Comparison of ENCODE assay signal across 8 cellular contexts in the genomic region with DNA sequence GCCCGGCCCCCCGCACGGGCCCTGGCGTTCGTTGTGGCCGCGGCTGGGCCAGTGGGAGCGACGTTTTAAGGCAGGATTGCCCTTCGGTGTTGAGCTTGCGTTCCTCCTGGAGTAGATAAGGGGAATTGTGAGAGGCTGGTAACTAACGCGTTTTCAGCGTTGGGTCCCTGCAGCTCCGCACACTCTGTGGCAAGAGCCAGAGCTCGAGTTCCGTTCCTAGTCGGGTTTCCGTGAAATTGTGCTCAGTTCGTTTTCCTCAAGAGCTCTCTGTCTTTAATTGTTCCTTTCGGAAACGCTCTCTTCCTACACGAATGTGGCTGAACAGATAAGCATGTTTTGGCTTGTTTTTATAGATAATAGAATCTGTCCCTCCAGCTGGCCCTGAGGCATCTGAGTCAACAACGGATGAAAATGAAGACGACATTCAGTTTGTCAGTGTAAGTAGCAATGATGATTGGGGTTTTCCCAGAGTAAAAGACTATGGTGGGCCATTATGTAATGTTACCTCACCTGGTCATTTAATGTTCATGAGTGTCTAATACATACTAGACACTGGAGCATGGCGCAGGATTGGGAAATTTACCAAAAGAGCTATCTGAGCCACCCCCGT. TPM values are rescaled to one million over a fixed set of nuclear protein-coding genes. Genes with fewer than 3 reads are reported as not detected.
DNase-seq lines count a peak whose midpoint lies in the region; ATAC-seq and TF ChIP-seq lines count a peak whose summit lies in the region.
"Not testable (repeated sequence)": the region's sequence is repeated elsewhere in the genome, so short reads cannot be mapped to it uniquely, and the experiment has no call there.

No MANE protein-coding gene starts in this region.

- ATAC-seq in CD8-positive, alpha-beta T cell: peak; percentile 9
- ATAC-seq in GM19395 (IDR thresholded peaks at IDR 0.05; ENCODE audit: unreplicated experiment) (peak; percentile 27), HG02763 (IDR thresholded peaks at IDR 0.05; ENCODE audit: unreplicated experiment) (peak; percentile 8), HG03439 (IDR thresholded peaks at IDR 0.05; ENCODE audit: unreplicated experiment) (peak; percentile 16), left lung (peak; percentile 34)
- ATAC-seq in WTC11: not testable (repeated sequence)
- peak; percentile 43 for ATAC-seq in central memory CD8-positive, alpha-beta T cell (replicated peaks; ENCODE audit: extremely low read depth, poor library complexity, severe bottlenecking)

- TF ChIP-seq CTCF in CD8-positive, alpha-beta T cell (IDR thresholded peaks at IDR 0.05); WTC11 (IDR thresholded peaks at IDR 0.05); left lung (IDR thresholded peaks at IDR 0.05); spleen (IDR thresholded peaks at IDR 0.05 in 8 of 11, conservative IDR thresholded peaks at IDR 0.05 in 3 of 11): not testable (repeated sequence)

- peaks cover 25% of the 10 kb centered on the region for H3K36me3 Mint-ChIP-seq in CD8-positive, alpha-beta T cell
- H3K36me3 Mint-ChIP-seq in WTC11: peaks cover 15% of the 10 kb centered on the region
- H3K36me3 Mint-ChIP-seq in central memory CD8-positive, alpha-beta T cell (ENCODE audit: insufficient read depth): peaks cover 25% of the 10 kb centered on the region

- intact Hi-C loops in CD8-positive, alpha-beta T cell (cut with DNase I, micrococcal nuclease): loop anchor here (1.0 to 2.0 kb wide), 2 partner anchors 82 to 870 kb away; a partner anchor contains a TSS
- intact Hi-C loops in left lung (cut with DNase I); spleen (cut with DNase I; ENCODE audit: low total_unique reads): not testable (repeated sequence)

- WGBS in spleen, 5 donors: no CpG with 5 or more reads among the region's 27 CpGs

- H3K9me3 ChIP-seq in CD8-positive, alpha-beta T cell (ENCODE audit: low read length); left lung; spleen: not testable (repeated sequence)

- not testable (repeated sequence) for TF ChIP-seq POLR2A in spleen (IDR thresholded peaks at IDR 0.05)

- H3K4me3 ChIP-seq in CD8-positive, alpha-beta T cell (ENCODE audit: low read depth, low read length): peak overlapping the region; percentile 82
- H3K4me3 ChIP-seq in left lung: peak overlapping the region; percentile 47 to 64
- peak overlapping the region in 4 of 8 donors; percentile 54 to 72 (median 56) for H3K4me3 ChIP-seq in spleen

- H3K9me3 Mint-ChIP-seq in CD8-positive, alpha-beta T cell; WTC11; central memory CD8-positive, alpha-beta T cell: not testable (repeated sequence)

- not testable (repeated sequence) for H3K27ac Mint-ChIP-seq in CD8-positive, alpha-beta T cell; WTC11
- peak overlapping the region; percentile 92 for H3K27ac Mint-ChIP-seq in central memory CD8-positive, alpha-beta T cell (ENCODE audit: low read depth)

- peaks cover 41% of the 10 kb centered on the region for H3K4me1 ChIP-seq in CD8-positive, alpha-beta T cell (ENCODE audit: insufficient read depth, low read length)
- H3K4me1 ChIP-seq in left lung (peaks cover 18 to 37% of the 10 kb centered on the region in 2 donors), spleen (peaks cover 30 to 52% (median 44%) of the 10 kb centered on the region in 6 donors)

- peaks cover 40% of the 10 kb centered on the region for H3K4me1 Mint-ChIP-seq in CD8-positive, alpha-beta T cell (ENCODE audit: low read depth)
- H3K4me1 Mint-ChIP-seq in WTC11: peaks cover 31% of the 10 kb centered on the region
- H3K4me1 Mint-ChIP-seq in central memory CD8-positive, alpha-beta T cell: peaks cover 37% of the 10 kb centered on the region

- not testable (repeated sequence) for H3K27me3 Mint-ChIP-seq in CD8-positive, alpha-beta T cell (ENCODE audit: low read depth); WTC11 (ENCODE audit: low read depth); central memory CD8-positive, alpha-beta T cell

- POLR2A ChIA-PET in CD8-positive, alpha-beta T cell (lab: Charles Lee): not testable (repeated sequence)
- POLR2A ChIA-PET in WTC11 (lab: Charles Lee): interaction anchor here (1.3 kb wide), 1 partner anchor 131 kb away, joined by 7 read pairs; a partner anchor contains a TSS

- peak overlapping the region; percentile 56 for H3K27ac ChIP-seq in CD8-positive, alpha-beta T cell (ENCODE audit: low read depth, low read length)
- H3K27ac ChIP-seq in left lung (peak overlapping the region; percentile 78 to 85), spleen (peak overlapping the region in 5 of 8 donors; percentile 84 to 89 (median 88))

- not testable (repeated sequence) for H3K4me3 Mint-ChIP-seq in CD8-positive, alpha-beta T cell
- H3K4me3 Mint-ChIP-seq in WTC11: peak overlapping the region; percentile 84
- H3K4me3 Mint-ChIP-seq in central memory CD8-positive, alpha-beta T cell: peak overlapping the region; percentile 83

- H3K36me3 ChIP-seq in CD8-positive, alpha-beta T cell (ENCODE audit: insufficient read depth, low read length); left lung: not testable (repeated sequence)
- peaks cover 0 to 28% (median 0%) of the 10 kb centered on the region in 6 donors for H3K36me3 ChIP-seq in spleen

- not testable (repeated sequence) for DNase-seq in CD8-positive, alpha-beta T cell; WTC11 (ENCODE audit: low spot score); central memory CD8-positive, alpha-beta T cell (ENCODE audit: low spot score in 2 of 2); left lung; spleen

- CTCF ChIA-PET in CD8-positive, alpha-beta T cell (lab: Charles Lee); WTC11 (lab: Charles Lee): not testable (repeated sequence)

- H3K27me3 ChIP-seq in CD8-positive, alpha-beta T cell (ENCODE audit: insufficient read depth, low read length); left lung; spleen (replicated peaks in 1 of 7): not testable (repeated sequence)

RNA-seq across cellular contexts. Expression of a gene that starts 0.6 kb away (rescaled TPM):
- 100 to 1,000 TPM; 132 to 136 TPM for total RNA-seq in CD8-positive, alpha-beta T cell
- total RNA-seq in WTC11 (2021) (44.4 to 55.4 TPM (median 45.6 TPM) in 3 replicates), left lung (10 to 100 TPM; 51.7 to 53.4 TPM), spleen (100 to 1,000 TPM in 1 of 7 donors, 10 to 100 TPM in 6; 70.2 to 117 (median 86.4) TPM)
- 10 to 100 TPM; 11.1 to 16.6 (median 16.1) TPM for polyA plus RNA-seq in spleen

RNA-seq across cellular contexts. Expression of a gene that starts 44.1 kb away (rescaled TPM):
- total RNA-seq in CD8-positive, alpha-beta T cell: 10 to 100 TPM; 13.1 to 14.2 TPM
- total RNA-seq in WTC11 (2021): 17.2 to 20.6 TPM (median 17.6 TPM) in 3 replicates
- 10 to 100 TPM; 11.0 to 13.0 TPM for total RNA-seq in left lung
- 10 to 100 TPM; 13.5 to 19.8 (median 16.1) TPM for total RNA-seq in spleen
- polyA plus RNA-seq in spleen: 1 to 10 TPM; 2.6 to 4.7 (median 3.5) TPM
